Comparison of ENCODE assay signal across 18 cellular contexts in the genomic region with DNA sequence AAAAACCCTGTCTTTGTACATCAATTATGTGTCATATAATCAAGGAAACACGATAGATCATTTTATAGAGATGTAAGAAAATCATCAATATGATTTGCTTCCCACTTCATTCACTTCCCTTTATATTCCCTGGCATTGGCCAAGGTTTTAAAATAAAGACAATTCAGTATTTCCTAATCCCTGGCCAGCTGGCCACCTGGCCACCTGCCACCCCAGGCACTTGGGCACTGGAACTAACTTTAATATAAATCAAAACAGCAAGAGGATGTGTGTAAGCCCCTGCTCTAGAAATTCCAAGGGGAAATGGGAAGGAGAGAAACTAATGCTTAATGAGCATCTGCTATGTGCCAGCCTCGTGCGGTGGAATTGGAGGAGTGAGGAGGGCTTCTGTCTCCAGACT.
"Had no signal": no experiment of that assay in that cellular context is flagged by ENCODE, and none has a peak within 500 bp of the region (broad histone marks: within the 10 kb centered on the region; RNA-seq: fewer than 3 reads in every experiment).

No MANE protein-coding gene starts in this region.

- H3K36me3 ChIP-seq: esophagus squamous epithelium, heart left ventricle, neutrophil had no signal

- H3K9me3 Mint-ChIP-seq: activated CD8-positive, alpha-beta T cell treated with anti-CD3 and anti-CD28 coated beads for 36 hours; activated naive CD4-positive, alpha-beta T cell treated with anti-CD3 and anti-CD28 coated beads, Interleukin-2, amount 50 U/mL, for 72 hours; activated T-cell treated with anti-CD3 and anti-CD28 coated beads, Interleukin-2, amount 50 U/mL, for 4 hours; stimulated activated memory B cell treated with anti-CD40 and anti-IgM and Interleukin-4, amounts not matched to agents 10 μg/mL and 1 μg/mL and 100 μg/mL, for 72 hours had no signal

- H3K36me3 Mint-ChIP-seq: activated naive CD4-positive, alpha-beta T cell treated with anti-CD3 and anti-CD28 coated beads, Interleukin-2, amount 50 U/mL, for 72 hours; stimulated activated memory B cell treated with anti-CD40 and anti-IgM and Interleukin-4, amounts not matched to agents 10 μg/mL and 1 μg/mL and 100 μg/mL, for 72 hours had no signal

- H3K4me3 ChIP-seq: esophagus squamous epithelium, heart left ventricle had no signal

- H3K27me3 Mint-ChIP-seq: activated CD8-positive, alpha-beta T cell treated with anti-CD3 and anti-CD28 coated beads for 36 hours had no signal

- H3K4me3 Mint-ChIP-seq: activated CD8-positive, alpha-beta T cell treated with anti-CD3 and anti-CD28 coated beads for 36 hours; activated T-cell treated with anti-CD3 and anti-CD28 coated beads, Interleukin-2, amount 50 U/mL, for 4 hours; stimulated activated memory B cell treated with anti-CD40 and anti-IgM and Interleukin-4, amounts not matched to agents 10 μg/mL and 1 μg/mL and 100 μg/mL, for 72 hours had no signal

- H3K9me3 ChIP-seq: esophagus squamous epithelium, heart left ventricle, neutrophil had no signal

- DNase-seq: activated CD4-positive, alpha-beta T cell treated with anti-CD3 and anti-CD28 coated beads for 4 hours; activated CD8-positive, alpha-beta T cell treated with anti-CD3 and anti-CD28 coated beads for 36 hours; activated gamma-delta T cell; activated T-cell treated with anti-CD3 and anti-CD28 coated beads, Interleukin-2, amount 50 U/mL, for 4 hours; cortex of kidney; effector CD8-positive, alpha-beta T cell; esophagus squamous epithelium; foreskin melanocyte; heart left ventricle; left cardiac atrium; midbrain; retina; stimulated activated CD4-positive, alpha-beta T cell treated with anti-CD3 and anti-CD28 coated beads, Interleukin-2, amount 100 ng/mL, for 48 hours; T-helper 1 cell had no signal

- H3K27ac ChIP-seq: esophagus squamous epithelium, heart left ventricle, neutrophil had no signal

- H3K27ac Mint-ChIP-seq: activated CD8-positive, alpha-beta T cell treated with anti-CD3 and anti-CD28 coated beads for 36 hours; activated naive CD4-positive, alpha-beta T cell treated with anti-CD3 and anti-CD28 coated beads, Interleukin-2, amount 50 U/mL, for 72 hours; stimulated activated memory B cell treated with anti-CD40 and anti-IgM and Interleukin-4, amounts not matched to agents 10 μg/mL and 1 μg/mL and 100 μg/mL, for 72 hours had no signal

- ATAC-seq: activated CD8-positive, alpha-beta T cell treated with anti-CD3 and anti-CD28 coated beads for 36 hours; activated naive CD4-positive, alpha-beta T cell treated with anti-CD3 and anti-CD28 coated beads, Interleukin-2, amount 50 U/mL, for 72 hours; activated T-cell treated with anti-CD3 and anti-CD28 coated beads, Interleukin-2, amount 50 U/mL, for 4 hours; heart left ventricle; left cardiac atrium; stimulated activated memory B cell treated with anti-CD40 and anti-IgM and Interleukin-4, amounts not matched to agents 10 μg/mL and 1 μg/mL and 100 μg/mL, for 72 hours had no signal

- FAIRE-seq: endothelial cell of umbilical vein had no signal

- H3K27me3 ChIP-seq: esophagus squamous epithelium, heart left ventricle, neutrophil had no signal
